Comparison of ENCODE assay signal across 8 cellular contexts in genomic region chr6:75602897-75603395, GRCh38. TPM values are rescaled to one million over a fixed set of nuclear protein-coding genes. Genes with fewer than 3 reads are reported as not detected.
DNase-seq lines count a peak whose midpoint lies in the region; ATAC-seq and TF ChIP-seq lines count a peak whose summit lies in the region.

No MANE protein-coding gene starts in this region.

- no peaks in the 10 kb centered on the region for H3K27me3 ChIP-seq in muscle layer of colon (ENCODE audit: control insufficient read depth in 1 of 2, insufficient read depth in 2 of 2, low read length in 2 of 2)

- ATAC-seq in GM21528 (IDR thresholded peaks at IDR 0.05; ENCODE audit: low FRiP score, unreplicated experiment) (peak; percentile 38), omental fat pad (ENCODE audit: low FRiP score) (no peak), HG02970 (IDR thresholded peaks at IDR 0.05; ENCODE audit: low FRiP score, unreplicated experiment) (no peak)

- H3K27ac ChIP-seq in muscle layer of colon (ENCODE audit: low read depth, low read length): peak overlapping the region; percentile 80

- peaks cover 57% of the 10 kb centered on the region for H3K4me1 ChIP-seq in muscle layer of colon (ENCODE audit: insufficient read depth, low read length)

- peak overlapping the region; percentile 96 for H3K9ac ChIP-seq in muscle layer of colon (ENCODE audit: low read length)

- TF ChIP-seq CTCF in GM12865 (IDR thresholded peaks at IDR 0.05; ENCODE audit: insufficient read depth, low read depth, low read length, missing control alignments) (no peak), choroid plexus epithelial cell (conservative IDR thresholded peaks at IDR 0.05; ENCODE audit: low read depth, low read length) (no peak), omental fat pad (IDR thresholded peaks at IDR 0.05) (no peak)

- no peaks in the 10 kb centered on the region for H3K9me3 ChIP-seq in muscle layer of colon (ENCODE audit: low read length)

- no peaks in the 10 kb centered on the region for H3K36me3 ChIP-seq in muscle layer of colon (ENCODE audit: insufficient read depth, low read length)

- DNase-seq in GM12865 (ENCODE audit: low read depth): peak; percentile 60
- DNase-seq in Jurkat, Clone E6-1 (ENCODE audit: low read depth, low spot score): no peak
- no peak for DNase-seq in choroid plexus epithelial cell (ENCODE audit: low read depth)
- no peak for DNase-seq in omental fat pad (ENCODE audit: low spot score)
- DNase-seq in effector CD4-positive, alpha-beta T cell: no peak

- peak overlapping the region; percentile 90 for H3K4me3 ChIP-seq in GM12865 (ENCODE audit: low read depth, low read length)
- H3K4me3 ChIP-seq in Jurkat, Clone E6-1 (ENCODE audit: low read length): peak overlapping the region; percentile 68
- peak overlapping the region; percentile 88 for H3K4me3 ChIP-seq in choroid plexus epithelial cell (ENCODE audit: low read depth, low read length)
- peak overlapping the region; percentile 66 to 92 for H3K4me3 ChIP-seq in muscle layer of colon (ENCODE audit: low read depth in 1 of 2, low read length in 2 of 2)

RNA-seq across cellular contexts. Expression of gene SENP6, which starts 1.3 kb away (rescaled TPM):
- polyA plus RNA-seq in Jurkat, Clone E6-1 (2012; ENCODE audit: insufficient read depth, insufficient read length): 36.9 TPM
- 100 to 1,000 TPM in 2 of 4 donors, 10 to 100 TPM in 2; 88.2 to 134 (median 110) TPM for total RNA-seq in omental fat pad
